In the genomic region with DNA sequence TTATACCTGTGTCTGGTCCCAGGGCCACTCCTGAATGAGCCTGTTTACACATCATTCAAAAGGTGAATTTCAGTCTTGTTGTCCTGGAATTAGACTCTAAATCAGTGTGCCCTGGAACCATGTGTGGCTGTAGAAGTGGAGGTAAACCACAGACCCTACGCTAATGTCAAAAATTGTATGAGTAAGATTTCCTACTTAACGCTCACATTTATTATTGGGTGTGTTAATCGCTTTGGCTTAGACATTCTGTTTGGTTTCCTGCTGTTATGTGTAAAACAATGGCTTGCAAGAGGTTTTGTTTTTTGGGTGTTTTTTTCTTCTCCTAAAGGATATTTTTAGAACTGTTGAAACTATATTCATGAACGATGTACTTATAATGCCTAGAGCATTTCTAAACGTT, we compare ENCODE assay signal across 17 cellular contexts. TPM values are rescaled to one million over a fixed set of nuclear protein-coding genes. Genes with fewer than 3 reads are reported as not detected.
DNase-seq lines count a peak whose midpoint lies in the region; ATAC-seq and TF ChIP-seq lines count a peak whose summit lies in the region.
"Had no signal": no experiment of that assay in that cellular context is flagged by ENCODE, and none has a peak within 500 bp of the region (broad histone marks: within the 10 kb centered on the region; RNA-seq: fewer than 3 reads in every experiment).

No MANE protein-coding gene starts in this region.

- ATAC-seq in Right ventricle myocardium superior (ENCODE audit: poor library complexity) (no peak), GM21529 (IDR thresholded peaks at IDR 0.05; ENCODE audit: unreplicated experiment) (no peak), HG02623 (IDR thresholded peaks at IDR 0.05; ENCODE audit: unreplicated experiment) (no peak)

- intact Hi-C loops in left ventricle myocardium inferior (cut with micrococcal nuclease) (no loop called here), Right ventricle myocardium superior (cut with DNase I) (no loop called here)

- H3K4me1 ChIP-seq in left ventricle myocardium inferior (peaks cover 82% of the 10 kb centered on the region), tibial nerve (peaks cover 0 to 64% (median 18%) of the 10 kb centered on the region in 4 donors)

- no peak for TF ChIP-seq EP300 in tibial nerve (IDR thresholded peaks at IDR 0.05)

- no peak for TF ChIP-seq POLR2A in tibial nerve (IDR thresholded peaks at IDR 0.05)

- H3K27ac ChIP-seq in left ventricle myocardium inferior (replicated peaks) (peak overlapping the region; percentile 77), tibial nerve (peak overlapping the region in 3 of 4 donors; percentile 13 to 64 (median 59))

- 39 to 55% methylated on average over 5 of the region's 5 CpGs for WGBS in tibial nerve, 2 donors

- no peaks in the 10 kb centered on the region for H3K9me3 ChIP-seq in left ventricle myocardium inferior (replicated peaks)
- H3K9me3 ChIP-seq in tibial nerve: no peaks in the 10 kb centered on the region
- H3K9me3 ChIP-seq: BE2C had no signal

- H3K27me3 ChIP-seq in left ventricle myocardium inferior (ENCODE audit: low read depth): no peaks in the 10 kb centered on the region
- no peaks in the 10 kb centered on the region for H3K27me3 ChIP-seq in tibial nerve
- H3K27me3 ChIP-seq: BE2C had no signal

- H3K4me3 ChIP-seq in left ventricle myocardium inferior (peak overlapping the region; percentile 17), fibroblast of mammary gland (ENCODE audit: control insufficient read depth, low read depth, low read length) (no peak overlapping the region), tibial nerve (no peak overlapping the region)

- DNase-seq in left ventricle myocardium inferior (no peak), Right ventricle myocardium superior (no peak), NOMO-1 treated with DMSO at 0.1 percent for 48 hours (lab: John Stamatoyannopoulos, UW; ENCODE audit: unreplicated experiment) (peak; percentile 49), fibroblast of mammary gland (ENCODE audit: low read depth) (peak; percentile 14), tibial nerve (ENCODE audit: low spot score in 2 of 2) (no peak), foreskin melanocyte (no peak)
- DNase-seq: BE2C; endodermal cell; GF-D8; Kasumi-1; mesendoderm; NCI-H226; SHP77 treated with DMSO at 0.1 percent for 48 hours; stimulated activated CD4-positive, alpha-beta T cell treated with anti-CD3 and anti-CD28 coated beads, Interleukin-2, amount 100 ng/mL, for 48 hours; stimulated activated naive CD4-positive, alpha-beta T cell had no signal

- no peaks in the 10 kb centered on the region for H3K36me3 ChIP-seq in left ventricle myocardium inferior
- no peaks in the 10 kb centered on the region for H3K36me3 ChIP-seq in tibial nerve

- TF ChIP-seq CTCF in left ventricle myocardium inferior (IDR thresholded peaks at IDR 0.05; ENCODE audit: borderline replicate concordance): no peak
- TF ChIP-seq CTCF in fibroblast of mammary gland (conservative IDR thresholded peaks at IDR 0.05; ENCODE audit: control insufficient read depth, insufficient read depth, low read depth, low read length): no peak
- TF ChIP-seq CTCF in tibial nerve (IDR thresholded peaks at IDR 0.05): no peak

RNA-seq across cellular contexts. Expression of a gene that starts 19.3 kb away (rescaled TPM):
- total RNA-seq in left ventricle myocardium inferior: 6.0 TPM
- total RNA-seq in Right ventricle myocardium superior: 6.3 TPM
- 10 to 100 TPM; 34.7 to 52.8 (median 39.2) TPM for total RNA-seq in tibial nerve

Comparison
In these comparisons a context has a peak if more than half of its experiments do, and no peak if none do; other contexts are left out.
1. DNase-seq: peak in NOMO-1 treated with DMSO at 0.1 percent for 48 hours (single experiment) and fibroblast of mammary gland (single experiment); none in left ventricle myocardium inferior (single experiment), Right ventricle myocardium superior (single experiment), tibial nerve (0 of 2) and foreskin melanocyte (single experiment).